In the genomic region with DNA sequence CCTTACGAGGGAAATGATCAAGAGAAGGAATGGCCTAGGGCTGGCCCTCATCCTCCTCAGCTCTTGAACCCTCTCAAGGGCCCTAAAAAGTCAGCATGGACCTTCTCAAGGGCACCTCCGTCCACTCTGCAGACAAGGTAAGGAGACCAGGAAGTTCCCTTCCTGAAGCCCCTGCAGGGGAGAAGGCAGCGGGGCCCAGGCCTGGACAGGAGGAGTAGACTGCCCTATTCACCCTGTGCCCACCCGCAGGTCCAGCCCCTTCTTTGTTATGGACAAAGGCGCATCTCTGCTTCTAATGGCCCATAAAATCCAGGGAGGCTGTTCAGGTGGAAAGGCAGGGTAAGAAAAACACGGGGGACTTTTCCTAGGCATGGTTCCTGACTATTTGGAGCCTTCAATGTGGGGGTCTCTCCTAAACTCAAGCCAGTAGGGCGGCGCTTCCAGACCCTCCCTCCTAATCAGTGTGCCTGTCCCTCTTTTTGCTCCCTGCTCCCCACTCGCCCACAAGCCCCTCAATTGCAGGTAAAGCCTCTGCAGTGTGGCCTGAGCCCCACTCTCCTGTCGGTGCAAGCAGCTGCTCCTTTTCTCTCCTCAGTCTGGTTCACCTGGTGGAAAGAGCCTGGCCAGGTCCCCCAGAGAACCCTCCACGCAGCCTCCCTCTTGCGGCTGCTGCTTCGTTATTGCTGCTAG, we compare ENCODE assay signal across 2 cellular contexts.
TF ChIP-seq lines count a peak whose summit lies in the region.

No MANE protein-coding gene starts in this region.

TF ChIP-seq in IMR-90, 13 proteins besides CTCF, POLR2A, EP300 and RAD21:
- TF ChIP-seq RFX5 (IDR thresholded peaks at IDR 0.05; ENCODE audit: low read depth, low read length) (no peak), RCOR1 (IDR thresholded peaks at IDR 0.05; ENCODE audit: insufficient replicate concordance, low read length) (no peak), MAZ (IDR thresholded peaks at IDR 0.05; ENCODE audit: borderline replicate concordance, low read depth, low read length) (no peak), SMC3 (IDR thresholded peaks at IDR 0.05; ENCODE audit: low read depth, low read length) (no peak), MAFK (IDR thresholded peaks at IDR 0.05; ENCODE audit: low read depth, low read length) (no peak), CEBPB (IDR thresholded peaks at IDR 0.05; ENCODE audit: low read depth, low read length) (no peak), MXI1 (IDR thresholded peaks at IDR 0.05; ENCODE audit: borderline replicate concordance, low read depth, low read length) (no peak), CHD1 (IDR thresholded peaks at IDR 0.05; ENCODE audit: low read depth, low read length) (no peak), FOS (IDR thresholded peaks at IDR 0.05; ENCODE audit: low read depth, low read length) (no peak), BHLHE40 (IDR thresholded peaks at IDR 0.05; ENCODE audit: low read depth, low read length) (no peak), NFE2L2 (IDR thresholded peaks at IDR 0.05; ENCODE audit: low read depth, low read length) (no peak)
- TF ChIP-seq, protein P1, sequence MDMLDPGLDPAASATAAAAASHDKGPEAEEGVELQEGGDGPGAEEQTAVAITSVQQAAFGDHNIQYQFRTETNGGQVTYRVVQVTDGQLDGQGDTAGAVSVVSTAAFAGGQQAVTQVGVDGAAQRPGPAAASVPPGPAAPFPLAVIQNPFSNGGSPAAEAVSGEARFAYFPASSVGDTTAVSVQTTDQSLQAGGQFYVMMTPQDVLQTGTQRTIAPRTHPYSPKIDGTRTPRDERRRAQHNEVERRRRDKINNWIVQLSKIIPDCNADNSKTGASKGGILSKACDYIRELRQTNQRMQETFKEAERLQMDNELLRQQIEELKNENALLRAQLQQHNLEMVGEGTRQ (IDR thresholded peaks at IDR 0.05; ENCODE audit: low read depth, low read length) = no peak
- TF ChIP-seq, protein P2, sequence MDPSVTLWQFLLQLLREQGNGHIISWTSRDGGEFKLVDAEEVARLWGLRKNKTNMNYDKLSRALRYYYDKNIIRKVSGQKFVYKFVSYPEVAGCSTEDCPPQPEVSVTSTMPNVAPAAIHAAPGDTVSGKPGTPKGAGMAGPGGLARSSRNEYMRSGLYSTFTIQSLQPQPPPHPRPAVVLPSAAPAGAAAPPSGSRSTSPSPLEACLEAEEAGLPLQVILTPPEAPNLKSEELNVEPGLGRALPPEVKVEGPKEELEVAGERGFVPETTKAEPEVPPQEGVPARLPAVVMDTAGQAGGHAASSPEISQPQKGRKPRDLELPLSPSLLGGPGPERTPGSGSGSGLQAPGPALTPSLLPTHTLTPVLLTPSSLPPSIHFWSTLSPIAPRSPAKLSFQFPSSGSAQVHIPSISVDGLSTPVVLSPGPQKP (IDR thresholded peaks at IDR 0.05; ENCODE audit: borderline replicate concordance, low read depth, low read length) = no peak

TF ChIP-seq in GM23338, 12 proteins besides CTCF, POLR2A, EP300 and RAD21:
- TF ChIP-seq CREB1 (CRISPR knock-in tag; IDR thresholded peaks at IDR 0.05; ENCODE audit: low read depth) (no peak), EZH2 (IDR thresholded peaks at IDR 0.05; ENCODE audit: low read depth, unreplicated experiment) (no peak), POLR2AphosphoS5 (IDR thresholded peaks at IDR 0.05; ENCODE audit: low read depth) (no peak), ZNF114 (CRISPR knock-in tag; IDR thresholded peaks at IDR 0.05) (no peak), ZNF462 (CRISPR knock-in tag; IDR thresholded peaks at IDR 0.05) (no peak), EZH2phosphoT487 (IDR thresholded peaks at IDR 0.05; ENCODE audit: unreplicated experiment) (no peak), NANOG (IDR thresholded peaks at IDR 0.05; ENCODE audit: borderline replicate concordance) (no peak), ZNF331 (CRISPR knock-in tag; IDR thresholded peaks at IDR 0.05; ENCODE audit: low read depth) (no peak), REST (IDR thresholded peaks at IDR 0.05; ENCODE audit: unreplicated experiment) (no peak), JUNB (IDR thresholded peaks at IDR 0.05; ENCODE audit: unreplicated experiment) (no peak), ETS1 (IDR thresholded peaks at IDR 0.05) (no peak), STAT1 (IDR thresholded peaks at IDR 0.05; ENCODE audit: unreplicated experiment) (no peak)
